ENCODE assay signal across 14 cellular contexts in the genomic region with DNA sequence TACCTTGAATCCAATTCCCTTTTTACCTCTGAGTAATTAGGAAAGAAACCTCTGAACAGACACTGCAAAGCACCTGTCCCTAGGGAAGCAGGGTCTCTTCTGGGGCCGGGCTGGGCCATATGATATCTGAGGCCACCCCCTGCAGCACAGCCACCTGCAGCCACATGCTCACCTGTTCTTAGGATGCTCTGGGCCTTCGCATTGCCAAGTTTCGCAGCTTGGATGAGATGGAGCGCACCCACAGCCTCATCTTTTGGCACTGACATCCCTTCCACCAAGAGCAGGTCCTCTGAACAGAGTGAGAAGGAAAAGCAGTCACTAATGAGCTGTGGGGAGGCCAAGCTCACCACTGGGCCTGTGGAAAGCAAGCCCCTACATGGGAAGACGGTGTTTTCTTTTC. TPM values are rescaled to one million over a fixed set of nuclear protein-coding genes. Genes with fewer than 3 reads are reported as not detected.
A peak's percentile ranks its signal among the peaks of the same experiment; 100 is the strongest.
DNase-seq lines count a peak whose midpoint lies in the region; ATAC-seq and TF ChIP-seq lines count a peak whose summit lies in the region.
"Had no signal": no experiment of that assay in that cellular context is flagged by ENCODE, and none has a peak within 500 bp of the region (broad histone marks: within the 10 kb centered on the region; RNA-seq: fewer than 3 reads in every experiment).

No MANE protein-coding gene starts in this region.

- TF ChIP-seq CTCF in foreskin fibroblast (IDR thresholded peaks at IDR 0.05; ENCODE audit: low read depth, low read length), result no peak
- TF ChIP-seq CTCF in GM10248 (IDR thresholded peaks at IDR 0.05; ENCODE audit: control extremely low read depth, extremely low read depth, low read depth, missing control alignments), result no peak
- no peak for TF ChIP-seq CTCF in lower lobe of right lung (IDR thresholded peaks at IDR 0.05)

- peak overlapping the region; percentile 81 for H3K27ac Mint-ChIP-seq in activated T-cell treated with anti-CD3 and anti-CD28 coated beads, Interleukin-2, amount 50 U/mL, for 72 hours
- H3K27ac Mint-ChIP-seq in stimulated activated effector memory CD8-positive, alpha-beta T cell treated with anti-CD3 and anti-CD28 coated beads, Interleukin-12 subunit alpha, Interleukin-12 subunit beta, amount 100 ng/mL, for 72 hours, result peak overlapping the region; percentile 85

- no peaks in the 10 kb centered on the region for H3K27me3 Mint-ChIP-seq in activated T-cell treated with anti-CD3 and anti-CD28 coated beads, Interleukin-2, amount 50 U/mL, for 72 hours (ENCODE audit: low read depth)

- peaks cover 45% of the 10 kb centered on the region for H3K4me1 Mint-ChIP-seq in activated T-cell treated with anti-CD3 and anti-CD28 coated beads, Interleukin-2, amount 50 U/mL, for 72 hours (ENCODE audit: low read depth)
- H3K4me1 Mint-ChIP-seq in stimulated activated effector memory CD8-positive, alpha-beta T cell treated with anti-CD3 and anti-CD28 coated beads, Interleukin-12 subunit alpha, Interleukin-12 subunit beta, amount 100 ng/mL, for 72 hours, result peaks cover 38% of the 10 kb centered on the region

- no peak overlapping the region for H3K4me3 ChIP-seq in foreskin fibroblast (ENCODE audit: low read depth in 1 of 2, low read length in 2 of 2)
- H3K4me3 ChIP-seq in lower lobe of right lung, result no peak overlapping the region
- H3K4me3 ChIP-seq: K562, left lung, upper lobe of left lung had no signal

- DNase-seq in activated T-cell treated with anti-CD3 and anti-CD28 coated beads, Interleukin-2, amount 50 U/mL, for 72 hours, result no peak
- DNase-seq in activated T-cell treated with anti-CD3 and anti-CD28 coated beads, Interleukin-2, amount 50 U/mL, for 48 hours, result no peak
- DNase-seq in NCI-H345 (lab: John Stamatoyannopoulos, UW) (peak; percentile 16), foreskin fibroblast (no peak), GM10248 (ENCODE audit: extremely low spot score) (no peak), lower lobe of right lung (no peak)
- no peak for DNase-seq in stimulated activated effector memory CD8-positive, alpha-beta T cell treated with anti-CD3 and anti-CD28 coated beads, Interleukin-12 subunit alpha, Interleukin-12 subunit beta, amount 100 ng/mL, for 72 hours (ENCODE audit: low spot score in 2 of 2)
- DNase-seq: activated effector memory CD4-positive, alpha-beta T cell treated with anti-CD3 and anti-CD28 coated beads, Interleukin-2, amount 50 U/mL, for 16 hours; Calu3; left lung; NCI-H1436; upper lobe of left lung had no signal

- peaks cover 0 to 2% of the 10 kb centered on the region in 2 donors for H3K9me3 Mint-ChIP-seq in activated T-cell treated with anti-CD3 and anti-CD28 coated beads, Interleukin-2, amount 50 U/mL, for 72 hours
- H3K9me3 Mint-ChIP-seq in stimulated activated effector memory CD8-positive, alpha-beta T cell treated with anti-CD3 and anti-CD28 coated beads, Interleukin-12 subunit alpha, Interleukin-12 subunit beta, amount 100 ng/mL, for 72 hours, result no peaks in the 10 kb centered on the region

- peaks cover 4% of the 10 kb centered on the region for H3K9me3 ChIP-seq in lower lobe of right lung

- CTCF ChIA-PET in GM10248 (lab: Yijun Ruan, JAX), result no interaction called here

- peaks cover 6 to 30% of the 10 kb centered on the region in 2 donors for H3K36me3 Mint-ChIP-seq in activated T-cell treated with anti-CD3 and anti-CD28 coated beads, Interleukin-2, amount 50 U/mL, for 72 hours (ENCODE audit: insufficient read depth in 2 of 2)
- peaks cover 95% of the 10 kb centered on the region for H3K36me3 Mint-ChIP-seq in stimulated activated effector memory CD8-positive, alpha-beta T cell treated with anti-CD3 and anti-CD28 coated beads, Interleukin-12 subunit alpha, Interleukin-12 subunit beta, amount 100 ng/mL, for 72 hours

- H3K27ac ChIP-seq in angular gyrus (ENCODE audit: low read depth, low read length) (peak overlapping the region; percentile 58), lower lobe of right lung (no peak overlapping the region)
- H3K27ac ChIP-seq: left lung, upper lobe of left lung had no signal

- no peaks in the 10 kb centered on the region for H3K27me3 ChIP-seq in lower lobe of right lung (ENCODE audit: low read depth)
- H3K27me3 ChIP-seq: left lung, upper lobe of left lung had no signal

- peaks cover 19% of the 10 kb centered on the region for H3K4me1 ChIP-seq in lower lobe of right lung

- H3K36me3 ChIP-seq in lower lobe of right lung, result peaks cover 88% of the 10 kb centered on the region

- intact Hi-C loops in lower lobe of right lung (cut with DNase I), result no loop called here

- H3K4me3 Mint-ChIP-seq in activated T-cell treated with anti-CD3 and anti-CD28 coated beads, Interleukin-2, amount 50 U/mL, for 72 hours, result peak overlapping the region; percentile 39 to 44
- H3K4me3 Mint-ChIP-seq in stimulated activated effector memory CD8-positive, alpha-beta T cell treated with anti-CD3 and anti-CD28 coated beads, Interleukin-12 subunit alpha, Interleukin-12 subunit beta, amount 100 ng/mL, for 72 hours, result peak overlapping the region; percentile 27

- peak in 1 of 2 donors; percentile 11 for ATAC-seq in activated T-cell treated with anti-CD3 and anti-CD28 coated beads, Interleukin-2, amount 50 U/mL, for 72 hours (replicated peaks in 1 of 2)
- ATAC-seq in stimulated activated effector memory CD8-positive, alpha-beta T cell treated with anti-CD3 and anti-CD28 coated beads, Interleukin-12 subunit alpha, Interleukin-12 subunit beta, amount 100 ng/mL, for 72 hours, result no peak
- ATAC-seq in lower lobe of right lung, result no peak
- ATAC-seq: K562 had no signal

- POLR2A ChIA-PET in GM10248 (lab: Yijun Ruan, JAX), result no interaction called here

RNA-seq across cellular contexts. Expression of a gene that starts 27.3 kb away (rescaled TPM):
- 10 to 100 TPM; 86.8 to 91.6 TPM for total RNA-seq in activated T-cell treated with anti-CD3 and anti-CD28 coated beads, Interleukin-2, amount 50 U/mL, for 72 hours
- total RNA-seq in lower lobe of right lung, result 177 TPM

RNA-seq across cellular contexts. Expression of a gene that starts 40.2 kb away (rescaled TPM):
- total RNA-seq in activated T-cell treated with anti-CD3 and anti-CD28 coated beads, Interleukin-2, amount 50 U/mL, for 72 hours, result 10 to 100 TPM; 19.1 to 19.5 TPM
- total RNA-seq in lower lobe of right lung, result 14.6 TPM

RNA-seq across cellular contexts. Expression of a gene that starts 48.8 kb away (rescaled TPM):
- total RNA-seq in activated T-cell treated with anti-CD3 and anti-CD28 coated beads, Interleukin-2, amount 50 U/mL, for 72 hours, result under 1 TPM in 1 of 2 donors, not detected in 1; 0.12 TPM
- total RNA-seq in lower lobe of right lung, result 0.18 TPM
- total RNA-seq: Calu3, K562 had no signal
